17 cellular contexts compared by ENCODE assay signal in genomic region chr3:153762411-153763235, GRCh38.
"Had no signal": no experiment of that assay in that cellular context is flagged by ENCODE, and none has a peak within 500 bp of the region (broad histone marks: within the 10 kb centered on the region; RNA-seq: fewer than 3 reads in every experiment).

No MANE protein-coding gene starts in this region.

- H3K4me3 ChIP-seq: adrenal gland, breast epithelium, left lung had no signal

- ATAC-seq: esophagus mucosa, left lung had no signal

- DNase-seq: activated CD4-positive, alpha-beta T cell treated with anti-CD3 and anti-CD28 coated beads for 1 hour; activated gamma-delta T cell; adrenal gland; cerebellar nuclear complex; effector CD4-positive, alpha-beta T cell; head of caudate nucleus; kidney; left lung; nephron progenitor cell; nucleus accumbens; stimulated activated CD4-positive, alpha-beta T cell treated with anti-CD3 and anti-CD28 coated beads, Interleukin-12 subunit alpha, Interleukin-12 subunit beta, amount 100 ng/mL, for 4 hours; stimulated activated CD4-positive, alpha-beta T cell treated with anti-CD3 and anti-CD28 coated beads, Interleukin-1b, Interleukin-23, amount 100 ng/mL, for 48 hours; T-helper 2 cell; trophoblast cell; WERI-Rb-1 had no signal

- H3K36me3 ChIP-seq: adrenal gland, breast epithelium, left lung, WERI-Rb-1 had no signal

- H3K27ac ChIP-seq: adrenal gland, breast epithelium, left lung, WERI-Rb-1 had no signal

- H3K27me3 ChIP-seq: adrenal gland, breast epithelium, left lung had no signal

- H3K9me3 ChIP-seq: adrenal gland, breast epithelium, left lung had no signal
